ENCODE assay signal across 9 cellular contexts in genomic region chr10:117441812-117442443, GRCh38.
DNase-seq lines count a peak whose midpoint lies in the region; ATAC-seq and TF ChIP-seq lines count a peak whose summit lies in the region.
"Had no signal": no experiment of that assay in that cellular context is flagged by ENCODE, and none has a peak within 500 bp of the region (broad histone marks: within the 10 kb centered on the region; RNA-seq: fewer than 3 reads in every experiment).

No MANE protein-coding gene starts in this region.

- peaks cover 1 to 34% (median 17%) of the 10 kb centered on the region in 11 donors for H3K9me3 Mint-ChIP-seq in naive thymus-derived CD4-positive, alpha-beta T cell
- H3K9me3 Mint-ChIP-seq in CD4-positive, alpha-beta memory T cell, result peaks cover 6 to 35% (median 19%) of the 10 kb centered on the region in 8 donors

- peaks cover 0 to 8% (median 7%) of the 10 kb centered on the region in 5 donors for H3K36me3 Mint-ChIP-seq in naive thymus-derived CD4-positive, alpha-beta T cell
- H3K36me3 Mint-ChIP-seq in CD4-positive, alpha-beta memory T cell, result peaks cover 3 to 6% of the 10 kb centered on the region in 2 donors
- H3K36me3 Mint-ChIP-seq: T-cell had no signal

- H3K4me3 ChIP-seq in SJCRH30, result no peak overlapping the region
- H3K4me3 ChIP-seq in naive thymus-derived CD4-positive, alpha-beta T cell (ENCODE audit: low read length), result no peak overlapping the region
- no peak overlapping the region for H3K4me3 ChIP-seq in left ventricle myocardium inferior
- H3K4me3 ChIP-seq in CD4-positive, alpha-beta memory T cell (ENCODE audit: low read length in 2 of 2), result no peak overlapping the region

- H3K9me3 ChIP-seq in SJCRH30 (replicated peaks) (no peaks in the 10 kb centered on the region), left ventricle myocardium inferior (replicated peaks) (no peaks in the 10 kb centered on the region)
- peaks cover 0 to 10% (median 0%) of the 10 kb centered on the region in 3 experiments for H3K9me3 ChIP-seq in naive thymus-derived CD4-positive, alpha-beta T cell (ENCODE audit: control insufficient read depth in 2 of 3, low read length in 3 of 3)
- H3K9me3 ChIP-seq in CD4-positive, alpha-beta memory T cell (ENCODE audit: control insufficient read depth in 1 of 2, low read length in 2 of 2), result peaks cover 0 to 11% of the 10 kb centered on the region in 2 donors

- H3K27me3 ChIP-seq in SJCRH30, result no peaks in the 10 kb centered on the region
- H3K27me3 ChIP-seq in naive thymus-derived CD4-positive, alpha-beta T cell (ENCODE audit: control insufficient read depth in 2 of 2, insufficient read depth in 2 of 2, low read length in 2 of 2), result no peaks in the 10 kb centered on the region
- peaks cover 45% of the 10 kb centered on the region for H3K27me3 ChIP-seq in left ventricle myocardium inferior (ENCODE audit: low read depth)
- no peaks in the 10 kb centered on the region for H3K27me3 ChIP-seq in CD4-positive, alpha-beta memory T cell (ENCODE audit: insufficient read depth, low read length)

- H3K27ac ChIP-seq in SJCRH30, result no peak overlapping the region
- H3K27ac ChIP-seq in naive thymus-derived CD4-positive, alpha-beta T cell (ENCODE audit: low read depth, low read length), result no peak overlapping the region
- no peak overlapping the region for H3K27ac ChIP-seq in left ventricle myocardium inferior (replicated peaks)
- H3K27ac ChIP-seq in CD4-positive, alpha-beta memory T cell (ENCODE audit: low read depth, low read length), result no peak overlapping the region

- peak; percentile 19 for DNase-seq in GM10266 (ENCODE audit: extremely low spot score)
- DNase-seq in SJCRH30, result peak; percentile 13 to 40
- no peak for DNase-seq in naive thymus-derived CD4-positive, alpha-beta T cell
- DNase-seq in GDM1 (lab: John Stamatoyannopoulos, UW), result no peak
- DNase-seq in left ventricle myocardium inferior, result no peak
- no peak for DNase-seq in CD4-positive, alpha-beta memory T cell
- DNase-seq: T-cell had no signal

- peaks cover 0 to 43% (median 36%) of the 10 kb centered on the region in 5 donors for H3K27me3 Mint-ChIP-seq in naive thymus-derived CD4-positive, alpha-beta T cell
- peaks cover 16 to 26% of the 10 kb centered on the region in 2 donors for H3K27me3 Mint-ChIP-seq in CD4-positive, alpha-beta memory T cell

- no peaks in the 10 kb centered on the region for H3K36me3 ChIP-seq in SJCRH30
- H3K36me3 ChIP-seq in naive thymus-derived CD4-positive, alpha-beta T cell (ENCODE audit: control insufficient read depth in 2 of 3, insufficient read depth in 3 of 3, low read length in 3 of 3), result no peaks in the 10 kb centered on the region
- no peaks in the 10 kb centered on the region for H3K36me3 ChIP-seq in left ventricle myocardium inferior
- no peaks in the 10 kb centered on the region for H3K36me3 ChIP-seq in CD4-positive, alpha-beta memory T cell (ENCODE audit: insufficient read depth, low read length)

- H3K4me1 ChIP-seq in SJCRH30, result peaks cover 4% of the 10 kb centered on the region; the same call in 1 of the 2 replicates
- H3K4me1 ChIP-seq in naive thymus-derived CD4-positive, alpha-beta T cell (ENCODE audit: control insufficient read depth in 2 of 2, insufficient read depth in 2 of 2, low read length in 2 of 2), result no peaks in the 10 kb centered on the region
- H3K4me1 ChIP-seq in left ventricle myocardium inferior, result peaks cover 7% of the 10 kb centered on the region
- H3K4me1 ChIP-seq in CD4-positive, alpha-beta memory T cell (ENCODE audit: insufficient read depth, low read length), result no peaks in the 10 kb centered on the region

- POLR2A ChIA-PET in naive thymus-derived CD4-positive, alpha-beta T cell (lab: Charles Lee), result no interaction called here
- POLR2A ChIA-PET in CD4-positive, alpha-beta memory T cell (lab: Charles Lee; ENCODE audit: partially characterized antibody), result no interaction called here

- H3K27ac Mint-ChIP-seq in naive thymus-derived CD4-positive, alpha-beta T cell, result no peak overlapping the region
- no peak overlapping the region for H3K27ac Mint-ChIP-seq in CD4-positive, alpha-beta memory T cell

- TF ChIP-seq CTCF in GM10266 (IDR thresholded peaks at IDR 0.05; ENCODE audit: control insufficient read depth, insufficient read depth, low read depth, missing control alignments) (no peak), left ventricle myocardium inferior (IDR thresholded peaks at IDR 0.05; ENCODE audit: borderline replicate concordance) (no peak)

- intact Hi-C loops in naive thymus-derived CD4-positive, alpha-beta T cell (cut with micrococcal nuclease), result no loop called here
- intact Hi-C loops in left ventricle myocardium inferior (cut with micrococcal nuclease), result no loop called here
- intact Hi-C loops in CD4-positive, alpha-beta memory T cell (cut with micrococcal nuclease), result loop anchor here (5.0 kb wide), 1 partner anchor 225 kb away; no protein-coding TSS in a partner anchor

- ATAC-seq in HG03135 (IDR thresholded peaks at IDR 0.05; ENCODE audit: unreplicated experiment) (peak; percentile 71), GM21529 (IDR thresholded peaks at IDR 0.05; ENCODE audit: unreplicated experiment) (no peak)
- ATAC-seq in naive thymus-derived CD4-positive, alpha-beta T cell, result peak; percentile 60

- peaks cover 0 to 4% (median 0%) of the 10 kb centered on the region in 7 donors for H3K4me1 Mint-ChIP-seq in naive thymus-derived CD4-positive, alpha-beta T cell
- H3K4me1 Mint-ChIP-seq in CD4-positive, alpha-beta memory T cell, result peaks cover 0 to 5% (median 0%) of the 10 kb centered on the region in 4 donors

- CTCF ChIA-PET in naive thymus-derived CD4-positive, alpha-beta T cell (lab: Charles Lee), result interaction anchor here (0.8 to 1.6 kb wide), 3 partner anchors 11 to 1091 kb away, joined by 3 to 6 read pairs (median 3); no protein-coding TSS in a partner anchor
- CTCF ChIA-PET in CD4-positive, alpha-beta memory T cell (lab: Charles Lee; ENCODE audit: partially characterized antibody), result interaction anchor here (0.7 to 2.2 kb wide), 12 partner anchors 9 to 1017 kb away, joined by 3 to 18 read pairs (median 5); no protein-coding TSS in a partner anchor

- no peak overlapping the region for H3K4me3 Mint-ChIP-seq in naive thymus-derived CD4-positive, alpha-beta T cell
- no peak overlapping the region for H3K4me3 Mint-ChIP-seq in CD4-positive, alpha-beta memory T cell
- H3K4me3 Mint-ChIP-seq: T-cell had no signal

Comparison
In these comparisons a context has a peak if more than half of its experiments do, and no peak if none do; other contexts are left out.
1. DNase-seq: peak in GM10266 (single experiment) and SJCRH30 (2 of 2); none in naive thymus-derived CD4-positive, alpha-beta T cell (0 of 9), GDM1 (single experiment), left ventricle myocardium inferior (single experiment) and CD4-positive, alpha-beta memory T cell (0 of 5).